8 cellular contexts compared by ENCODE assay signal in the genomic region with DNA sequence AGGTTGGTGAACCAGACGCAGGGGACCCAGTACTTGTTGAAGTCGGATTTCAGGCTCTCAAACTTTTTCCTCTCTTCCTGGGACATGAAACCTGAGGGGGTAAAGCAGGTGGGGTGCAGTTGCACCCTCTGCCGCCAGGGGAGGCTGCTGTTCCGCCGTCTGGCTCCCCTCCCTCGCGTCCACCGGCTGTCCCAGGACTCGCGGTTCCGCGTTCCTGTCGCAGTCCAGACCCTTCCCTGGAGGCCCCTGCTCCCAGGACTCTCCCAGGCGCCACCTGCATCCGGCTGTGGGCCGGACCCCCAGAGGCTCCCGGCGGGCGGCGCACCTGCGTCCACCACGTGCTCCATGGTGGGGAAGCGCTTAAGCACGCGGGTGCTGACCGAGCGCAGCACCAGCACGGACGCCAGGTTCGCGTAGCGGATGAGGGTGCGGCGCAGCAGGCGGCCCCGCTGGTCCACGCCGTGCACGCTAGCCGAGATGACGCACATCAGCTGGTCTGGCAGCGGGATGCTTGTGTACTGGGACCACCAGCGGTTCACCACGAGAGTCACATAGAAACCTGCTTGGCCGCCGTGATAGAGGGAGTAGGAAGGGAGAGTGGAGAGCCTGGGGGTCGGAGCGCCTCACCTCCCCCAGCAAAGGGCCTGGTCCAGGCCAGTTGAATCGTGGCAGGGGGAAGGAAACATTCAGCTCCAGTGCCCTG. TPM values are rescaled to one million over a fixed set of nuclear protein-coding genes. Genes with fewer than 3 reads are reported as not detected.
A peak's percentile ranks its signal among the peaks of the same experiment; 100 is the strongest.
DNase-seq lines count a peak whose midpoint lies in the region; ATAC-seq and TF ChIP-seq lines count a peak whose summit lies in the region.

No MANE protein-coding gene starts in this region.

- peaks cover 27% of the 10 kb centered on the region for H3K27me3 Mint-ChIP-seq in brain
- H3K27me3 Mint-ChIP-seq in immature natural killer cell (ENCODE audit: low read depth in 3 of 3), result peaks cover 0 to 2% (median 0%) of the 10 kb centered on the region in 3 donors

- H3K9me3 Mint-ChIP-seq in brain (peaks cover 0 to 2% (median 0%) of the 10 kb centered on the region in 5 experiments), immature natural killer cell (no peaks in the 10 kb centered on the region)

- H3K27ac Mint-ChIP-seq in brain (peak overlapping the region in 3 of 5 experiments; percentile 45 to 71 (median 50)), immature natural killer cell (peak overlapping the region; percentile 52 to 97 (median 94))

- H3K4me3 Mint-ChIP-seq in brain (peak overlapping the region in 3 of 5 experiments; percentile 57 to 65 (median 61)), immature natural killer cell (peak overlapping the region; percentile 71 to 78 (median 74))

- H3K4me3 ChIP-seq in GM12864 (ENCODE audit: low read depth, low read length), result peak overlapping the region; percentile 56

- DNase-seq in GM12864 (ENCODE audit: low read depth), result no peak
- peak; percentile 61 to 75 (median 68) for DNase-seq in T-helper 2 cell
- DNase-seq in immature natural killer cell, result peak; percentile 79 to 82 (median 80)
- DNase-seq in stimulated activated CD4-positive, alpha-beta T cell treated with anti-CD3 and anti-CD28 coated beads, Interleukin-12 subunit alpha, Interleukin-12 subunit beta, amount 100 ng/mL, for 4 hours, result peak; percentile 75
- no peak for DNase-seq in NCI-H446 treated with DMSO at 0.1 percent for 48 hours (lab: John Stamatoyannopoulos, UW)

- TF ChIP-seq CTCF in GM12864 (IDR thresholded peaks at IDR 0.05; ENCODE audit: low read depth, low read length, missing control alignments) (peak; percentile 100), brain (conservative IDR thresholded peaks at IDR 0.05) (peak; percentile 76 to 97)

- H3K4me1 Mint-ChIP-seq in brain, result peaks cover 24% of the 10 kb centered on the region
- peaks cover 30 to 34% of the 10 kb centered on the region in 2 donors for H3K4me1 Mint-ChIP-seq in immature natural killer cell

- H3K36me3 Mint-ChIP-seq in brain (peaks cover 11% of the 10 kb centered on the region), immature natural killer cell (peaks cover under 1 to 5% (median 4%) of the 10 kb centered on the region in 3 donors)

- ATAC-seq in HG03280 (IDR thresholded peaks at IDR 0.05; ENCODE audit: unreplicated experiment), result peak; percentile 46
- no peak for ATAC-seq in HG02884 (IDR thresholded peaks at IDR 0.05; ENCODE audit: unreplicated experiment)

RNA-seq across cellular contexts. Expression of gene BEST4, which starts 1.7 kb away (rescaled TPM):
- polyA plus RNA-seq in brain (ENCODE audit: insufficient read depth, low read depth, low replicate concordance) (0.87 TPM), immature natural killer cell (under 1 TPM in 1 of 3 donors, not detected in 2; 0.37 TPM)

RNA-seq across cellular contexts. Expression of gene RPS8, which starts 10.9 kb away (rescaled TPM):
- polyA plus RNA-seq in brain (ENCODE audit: insufficient read depth, low read depth, low replicate concordance), result 1,971 TPM
- polyA plus RNA-seq in immature natural killer cell, result 100 to 1,000 TPM; 412 to 772 (median 474) TPM

RNA-seq across cellular contexts. Expression of gene PLK3, which starts 13.9 kb away (rescaled TPM):
- polyA plus RNA-seq in brain (ENCODE audit: insufficient read depth, low read depth, low replicate concordance) (4.9 TPM), immature natural killer cell (1 to 10 TPM; 2.1 to 5.0 (median 2.1) TPM)

RNA-seq across cellular contexts. Expression of gene DYNLT4, which starts 20.9 kb away (rescaled TPM):
- polyA plus RNA-seq in brain (ENCODE audit: insufficient read depth, low read depth, low replicate concordance) (not detected), immature natural killer cell (not detected)

RNA-seq across cellular contexts. Expression of gene BTBD19, which starts 22.0 kb away (rescaled TPM):
- polyA plus RNA-seq in brain (ENCODE audit: insufficient read depth, low read depth, low replicate concordance) (0.42 TPM), immature natural killer cell (under 1 TPM in 1 of 3 donors, not detected in 2; 0.38 TPM)

Comparison
In these comparisons a context has a peak if more than half of its experiments do, and no peak if none do; other contexts are left out.
1. DNase-seq: peak in T-helper 2 cell (5 of 5), immature natural killer cell (3 of 3) and stimulated activated CD4-positive, alpha-beta T cell treated with anti-CD3 and anti-CD28 coated beads, Interleukin-12 subunit alpha, Interleukin-12 subunit beta, amount 100 ng/mL, for 4 hours (single experiment); none in GM12864 (single experiment) and NCI-H446 treated with DMSO at 0.1 percent for 48 hours (single experiment).